ENCODE assay signal across 34 cellular contexts in the genomic region with DNA sequence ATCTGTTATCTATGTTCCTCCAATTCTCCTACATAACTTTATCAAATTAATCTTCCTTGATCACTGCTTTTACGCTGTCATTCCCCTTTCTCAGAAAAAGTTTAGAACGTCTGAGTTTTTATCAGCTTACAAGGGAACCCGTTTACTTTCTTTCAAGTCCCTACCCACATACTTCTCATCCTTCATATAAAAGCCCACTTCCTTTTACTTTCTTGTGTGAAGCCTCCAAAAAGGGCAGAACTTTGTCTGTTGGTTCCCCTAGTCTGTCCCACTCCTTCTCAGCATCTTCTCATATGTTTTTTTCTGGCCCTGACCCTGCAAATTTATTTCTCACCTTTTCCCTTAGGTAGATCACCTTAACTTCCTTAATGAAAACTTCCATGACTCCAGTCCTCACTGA.
"Had no signal": no experiment of that assay in that cellular context is flagged by ENCODE, and none has a peak within 500 bp of the region (broad histone marks: within the 10 kb centered on the region; RNA-seq: fewer than 3 reads in every experiment).

No MANE protein-coding gene starts in this region.

- H3K4me1 ChIP-seq: esophagus muscularis mucosa, gastrocnemius medialis, heart left ventricle had no signal

- H3K27me3 ChIP-seq: brain microvascular endothelial cell, dorsolateral prefrontal cortex, esophagus muscularis mucosa, foreskin keratinocyte, gastrocnemius medialis, heart left ventricle had no signal

- H3K4me1 Mint-ChIP-seq: activated B cell treated with CpG ODN at 0.5 μM for 24 hours; activated T-helper 17 cell treated with anti-CD3 and anti-CD28 coated beads, Interleukin-2, amount 50 U/mL, for 72 hours; central memory CD8-positive, alpha-beta T cell; T-helper 17 cell had no signal

- H3K4me3 Mint-ChIP-seq: activated B cell treated with CpG ODN at 0.5 μM for 24 hours; activated CD8-positive, alpha-beta T cell treated with anti-CD3 and anti-CD28 coated beads for 36 hours; activated naive CD8-positive, alpha-beta T cell; activated T-cell treated with anti-CD3 and anti-CD28 coated beads, Interleukin-2, amount 50 U/mL, for 4 hours; activated T-helper 17 cell treated with anti-CD3 and anti-CD28 coated beads, Interleukin-2, amount 50 U/mL, for 72 hours; central memory CD8-positive, alpha-beta T cell; dendritic cell treated with granulocyte-macrophage colony-stimulating factor and Interleukin-4, amounts not matched to agents 40 ng/mL and 50 ng/mL, for 4 days; endodermal cell; T-helper 17 cell; T-helper 2 cell treated with Interferon-gamma antibody and Interleukin-4, amounts not matched to agents 5 μg/mL and 100 μg/mL, for 36 hours had no signal

- H3K27me3 Mint-ChIP-seq: activated B cell treated with CpG ODN at 0.5 μM for 24 hours; activated CD8-positive, alpha-beta T cell treated with anti-CD3 and anti-CD28 coated beads for 36 hours; activated naive CD8-positive, alpha-beta T cell; activated T-helper 17 cell treated with anti-CD3 and anti-CD28 coated beads, Interleukin-2, amount 50 U/mL, for 72 hours; central memory CD8-positive, alpha-beta T cell; dendritic cell treated with granulocyte-macrophage colony-stimulating factor and Interleukin-4, amounts not matched to agents 40 ng/mL and 50 ng/mL, for 4 days; T-helper 17 cell had no signal

- H3K36me3 ChIP-seq: brain microvascular endothelial cell, esophagus muscularis mucosa, gastrocnemius medialis, heart left ventricle, WERI-Rb-1 had no signal

- H3K4me3 ChIP-seq: coronary artery, dorsolateral prefrontal cortex, esophagus muscularis mucosa, gastrocnemius medialis, heart left ventricle had no signal

- FAIRE-seq: astrocyte, bronchial epithelial cell had no signal

- H3K27ac ChIP-seq: brain microvascular endothelial cell, coronary artery, dorsolateral prefrontal cortex, esophagus muscularis mucosa, foreskin keratinocyte, gastrocnemius medialis, heart left ventricle, WERI-Rb-1 had no signal

- H3K27ac Mint-ChIP-seq: activated B cell treated with CpG ODN at 0.5 μM for 24 hours; activated CD8-positive, alpha-beta T cell treated with anti-CD3 and anti-CD28 coated beads for 36 hours; activated naive CD8-positive, alpha-beta T cell; activated T-helper 17 cell treated with anti-CD3 and anti-CD28 coated beads, Interleukin-2, amount 50 U/mL, for 72 hours; dendritic cell treated with granulocyte-macrophage colony-stimulating factor and Interleukin-4, amounts not matched to agents 40 ng/mL and 50 ng/mL, for 4 days; endodermal cell; T-helper 17 cell; T-helper 2 cell treated with Interferon-gamma antibody and Interleukin-4, amounts not matched to agents 5 μg/mL and 100 μg/mL, for 36 hours had no signal

- DNase-seq: activated B cell treated with CpG ODN at 0.5 μM for 24 hours; activated CD4-positive, alpha-beta T cell treated with anti-CD3 and anti-CD28 coated beads for 48 hours; activated CD4-positive, alpha-beta T cell treated with anti-CD3 and anti-CD28 coated beads, Interleukin-2, amount 50 U/mL, for 1 hour; activated CD4-positive, alpha-beta T cell treated with anti-CD3 and anti-CD28 coated beads, Interleukin-2, amount 50 U/mL, for 48 hours; activated CD8-positive, alpha-beta memory T cell treated with anti-CD3 and anti-CD28 coated beads for 24 hours; activated CD8-positive, alpha-beta T cell treated with anti-CD3 and anti-CD28 coated beads for 36 hours; activated effector memory CD4-positive, alpha-beta T cell treated with Interleukin-2 at 50 U/mL for 16 hours; activated gamma-delta T cell treated with Interleukin-2 at 50 U/mL for 16 hours; activated naive CD4-positive, alpha-beta T cell treated with anti-CD3 and anti-CD28 coated beads, Interleukin-2, amount 50 U/mL, for 16 hours; activated naive CD4-positive, alpha-beta T cell treated with Interleukin-2 at 50 U/mL for 16 hours; activated T-cell treated with anti-CD3 and anti-CD28 coated beads, Interleukin-2, amount 50 U/mL, for 4 hours; amniotic stem cell; anterior cingulate cortex; brain microvascular endothelial cell; dorsolateral prefrontal cortex; effector memory CD4-positive, alpha-beta T cell; foreskin keratinocyte; gastrocnemius medialis; glutamatergic neuron; heart left ventricle; T-helper 1 cell; T-helper 17 cell; T1000; WERI-Rb-1 had no signal
